ENCODE assay signal across 14 cellular contexts in the genomic region with DNA sequence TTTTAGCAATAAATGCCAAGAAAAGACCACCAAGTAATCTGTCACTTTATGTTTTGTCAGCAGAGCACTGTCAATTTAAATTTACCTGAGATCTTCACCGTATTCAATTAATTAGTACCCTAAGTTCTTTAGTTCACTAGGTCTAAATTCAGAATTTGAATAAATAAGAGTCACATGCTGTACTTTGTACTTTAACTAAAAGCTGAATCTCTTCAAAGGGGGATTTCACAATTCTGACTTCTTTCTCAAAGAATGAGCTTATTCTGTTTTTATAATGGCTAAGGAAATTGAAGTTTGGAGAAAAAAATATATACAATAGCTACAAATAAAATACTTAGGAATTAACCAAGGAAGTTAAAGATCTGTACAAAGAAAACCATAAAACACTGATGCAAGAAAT.
"Had no signal": no experiment of that assay in that cellular context is flagged by ENCODE, and none has a peak within 500 bp of the region (broad histone marks: within the 10 kb centered on the region; RNA-seq: fewer than 3 reads in every experiment).

No MANE protein-coding gene starts in this region.

- DNase-seq: activated CD4-positive, alpha-beta T cell treated with anti-CD3 and anti-CD28 coated beads for 1 hour; activated naive CD4-positive, alpha-beta T cell treated with anti-CD3 and anti-CD28 coated beads, Interleukin-2, amount 50 U/mL, for 16 hours; activated T-cell treated with anti-CD3 and anti-CD28 coated beads, Interleukin-2, amount 50 U/mL, for 24 hours; left cardiac atrium; midbrain; occipital lobe; SHP77 treated with DMSO at 0.1 percent for 48 hours; sigmoid colon; stimulated activated CD4-positive, alpha-beta T cell treated with anti-CD3 and anti-CD28 coated beads, Interleukin-12 subunit alpha, Interleukin-12 subunit beta, amount 100 ng/mL, for 4 hours; stimulated activated naive CD4-positive, alpha-beta T cell; substantia nigra; transverse colon had no signal

- H3K27me3 Mint-ChIP-seq: activated T-cell treated with anti-CD3 and anti-CD28 coated beads, Interleukin-2, amount 50 U/mL, for 24 hours had no signal

- H3K4me3 ChIP-seq: lung, sigmoid colon, transverse colon had no signal

- H3K27ac ChIP-seq: sigmoid colon, transverse colon had no signal

- ATAC-seq: esophagus mucosa, left cardiac atrium had no signal

- H3K27ac Mint-ChIP-seq: activated T-cell treated with anti-CD3 and anti-CD28 coated beads, Interleukin-2, amount 50 U/mL, for 24 hours had no signal

- H3K27me3 ChIP-seq: sigmoid colon, transverse colon had no signal
